8 cellular contexts compared by ENCODE assay signal in genomic region chr2:47034973-47035609, GRCh38.
A peak's percentile ranks its signal among the peaks of the same experiment; 100 is the strongest.
DNase-seq lines count a peak whose midpoint lies in the region; ATAC-seq and TF ChIP-seq lines count a peak whose summit lies in the region.

No MANE protein-coding gene starts in this region.

- no peak overlapping the region for H3K4me3 Mint-ChIP-seq in CD4-positive, CD25-positive, alpha-beta regulatory T cell

- no peaks in the 10 kb centered on the region for H3K4me1 ChIP-seq in CD4-positive, CD25-positive, alpha-beta regulatory T cell (ENCODE audit: control insufficient read depth, insufficient read depth, low read length, poor library complexity, severe bottlenecking)
- H3K4me1 ChIP-seq in SJCRH30 (peaks cover 43% of the 10 kb centered on the region), fibroblast of lung (ENCODE audit: control insufficient read depth, extremely low read depth, insufficient read depth, low read length) (peaks cover 49% of the 10 kb centered on the region), parathyroid adenoma (peaks cover 20% of the 10 kb centered on the region)

- no peaks in the 10 kb centered on the region for H3K9me3 Mint-ChIP-seq in CD4-positive, CD25-positive, alpha-beta regulatory T cell

- H3K79me2 ChIP-seq in fibroblast of lung (ENCODE audit: control insufficient read depth, insufficient read depth, low read length), result no peaks in the 10 kb centered on the region
- H3K79me2 ChIP-seq in parathyroid adenoma, result no peaks in the 10 kb centered on the region

- no peaks in the 10 kb centered on the region for H3K27me3 ChIP-seq in CD4-positive, CD25-positive, alpha-beta regulatory T cell (ENCODE audit: control insufficient read depth, insufficient read depth, low read length)
- H3K27me3 ChIP-seq in SJCRH30, result no peaks in the 10 kb centered on the region
- no peaks in the 10 kb centered on the region for H3K27me3 ChIP-seq in fibroblast of lung (ENCODE audit: control insufficient read depth, insufficient read depth, low read length)
- H3K27me3 ChIP-seq in parathyroid adenoma (ENCODE audit: control insufficient read depth, insufficient read depth, low read length), result no peaks in the 10 kb centered on the region

- peaks cover 19% of the 10 kb centered on the region for H3K36me3 Mint-ChIP-seq in CD4-positive, CD25-positive, alpha-beta regulatory T cell

- H2AFZ ChIP-seq in fibroblast of lung (ENCODE audit: low read length) (no peak overlapping the region), parathyroid adenoma (no peak overlapping the region)

- H3K4me2 ChIP-seq in fibroblast of lung (ENCODE audit: extremely low read depth, insufficient read depth, low read length) (peak overlapping the region; percentile 47), parathyroid adenoma (ENCODE audit: low read length) (no peak overlapping the region)

- H3K9me3 ChIP-seq in CD4-positive, CD25-positive, alpha-beta regulatory T cell (ENCODE audit: control insufficient read depth in 2 of 2, low read length in 2 of 2), result no peaks in the 10 kb centered on the region
- H3K9me3 ChIP-seq in SJCRH30 (replicated peaks), result no peaks in the 10 kb centered on the region
- no peaks in the 10 kb centered on the region for H3K9me3 ChIP-seq in fibroblast of lung (ENCODE audit: control insufficient read depth, insufficient read depth, low read depth, low read length)
- no peaks in the 10 kb centered on the region for H3K9me3 ChIP-seq in parathyroid adenoma (ENCODE audit: control insufficient read depth, low read length)

- peak in 1 of 2 donors; percentile 15 for ATAC-seq in CD4-positive, CD25-positive, alpha-beta regulatory T cell (ENCODE audit: low read depth in 2 of 2)
- ATAC-seq in HG02588 (IDR thresholded peaks at IDR 0.05; ENCODE audit: unreplicated experiment) (peak; percentile 54), GM19035 (IDR thresholded peaks at IDR 0.05; ENCODE audit: unreplicated experiment) (no peak)

- H3K36me3 ChIP-seq in CD4-positive, CD25-positive, alpha-beta regulatory T cell (ENCODE audit: control insufficient read depth, insufficient read depth, low read length), result peaks cover 88% of the 10 kb centered on the region
- H3K36me3 ChIP-seq in SJCRH30 (no peaks in the 10 kb centered on the region), fibroblast of lung (ENCODE audit: control insufficient read depth, insufficient read depth, low read length) (peaks cover 13% of the 10 kb centered on the region), parathyroid adenoma (ENCODE audit: control insufficient read depth, insufficient read depth, low read length) (no peaks in the 10 kb centered on the region)

- no peak overlapping the region for H3K4me3 ChIP-seq in CD4-positive, CD25-positive, alpha-beta regulatory T cell (ENCODE audit: low read depth, low read length)
- peak overlapping the region; percentile 18 for H3K4me3 ChIP-seq in SJCRH30
- no peak overlapping the region for H3K4me3 ChIP-seq in fibroblast of lung (replicated peaks in 1 of 4; ENCODE audit: control extremely low read depth in 1 of 4, insufficient read depth in 1 of 4, low read depth in 3 of 4, low read length in 4 of 4)
- no peak overlapping the region for H3K4me3 ChIP-seq in parathyroid adenoma (ENCODE audit: low read depth, low read length)

- H4K20me1 ChIP-seq in fibroblast of lung (ENCODE audit: control insufficient read depth, extremely low read depth, insufficient read depth, low read length), result no peaks in the 10 kb centered on the region

- H3K9ac ChIP-seq in fibroblast of lung (ENCODE audit: insufficient read depth, low read length) (peak overlapping the region; percentile 70), parathyroid adenoma (no peak overlapping the region)

- H3K4me1 Mint-ChIP-seq in CD4-positive, CD25-positive, alpha-beta regulatory T cell, result peaks cover 0 to 9% (median 4%) of the 10 kb centered on the region in 4 donors

- H3K27ac Mint-ChIP-seq in CD4-positive, CD25-positive, alpha-beta regulatory T cell, result peak overlapping the region in 2 of 3 donors; percentile 56 to 86

- no peak for TF ChIP-seq CTCF in fibroblast of lung (conservative IDR thresholded peaks at IDR 0.05 in 1 of 2, IDR thresholded peaks at IDR 0.05 in 1 of 2; ENCODE audit: low read depth in 1 of 2, low read length in 2 of 2)
- no peak for TF ChIP-seq CTCF in parathyroid adenoma (IDR thresholded peaks at IDR 0.05)

- H3K27me3 Mint-ChIP-seq in CD4-positive, CD25-positive, alpha-beta regulatory T cell, result no peaks in the 10 kb centered on the region

- H3K27ac ChIP-seq in CD4-positive, CD25-positive, alpha-beta regulatory T cell (ENCODE audit: insufficient read depth, low read length, poor library complexity, severe bottlenecking), result no peak overlapping the region
- H3K27ac ChIP-seq in SJCRH30, result peak overlapping the region; percentile 94
- H3K27ac ChIP-seq in fibroblast of lung (ENCODE audit: insufficient read depth, low read length), result peak overlapping the region; percentile 98
- peak overlapping the region; percentile 66 for H3K27ac ChIP-seq in parathyroid adenoma

- DNase-seq in CD4-positive, CD25-positive, alpha-beta regulatory T cell, result no peak
- DNase-seq in SJCRH30 (peak in 1 of 2 experiments; percentile 40), fibroblast of lung (ENCODE audit: low read depth in 2 of 2) (peak in 1 of 2 donors; percentile 82), DMS114 treated with DMSO at 0.1 percent for 48 hours (lab: John Stamatoyannopoulos, UW; ENCODE audit: unreplicated experiment) (no peak), activated T-cell treated with anti-CD3 and anti-CD28 coated beads for 4 hours (no peak)
